Comparison of ENCODE assay signal across 18 cellular contexts in the genomic region with DNA sequence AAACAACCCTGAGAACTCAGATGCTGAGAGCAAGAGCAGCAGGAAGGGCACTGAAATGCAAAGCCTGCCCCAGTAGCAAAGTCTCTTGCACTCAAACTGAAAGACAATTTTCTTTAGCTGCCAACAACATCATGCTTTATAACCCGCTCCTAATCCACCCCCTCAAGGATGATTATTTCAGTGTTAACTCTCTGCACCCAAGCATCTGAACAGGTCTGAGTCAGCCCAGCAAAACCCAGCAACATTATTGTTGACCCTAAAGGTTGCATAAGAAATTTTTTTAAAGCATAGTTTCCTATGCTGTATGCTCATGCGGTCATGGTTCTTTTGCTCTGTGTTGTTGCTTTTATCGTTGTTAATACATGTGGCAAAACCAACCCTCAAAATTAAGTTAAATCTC.
A peak's percentile ranks its signal among the peaks of the same experiment; 100 is the strongest.
DNase-seq lines count a peak whose midpoint lies in the region; ATAC-seq and TF ChIP-seq lines count a peak whose summit lies in the region.
"Had no signal": no experiment of that assay in that cellular context is flagged by ENCODE, and none has a peak within 500 bp of the region (broad histone marks: within the 10 kb centered on the region; RNA-seq: fewer than 3 reads in every experiment).

No MANE protein-coding gene starts in this region.

- no peak overlapping the region for H3K4me3 ChIP-seq in fibroblast of pulmonary artery (replicated peaks; ENCODE audit: low read depth, low read length)
- H3K4me3 ChIP-seq in prostate gland: no peak overlapping the region
- H3K4me3 ChIP-seq: GM12878 had no signal

- H3K9me3 ChIP-seq in prostate gland: no peaks in the 10 kb centered on the region
- H3K9me3 ChIP-seq: BE2C had no signal

- intact Hi-C loops in prostate gland (cut with DNase I): no loop called here

- H3K27ac ChIP-seq in prostate gland: no peak overlapping the region
- H3K27ac ChIP-seq: parathyroid adenoma had no signal

- WGBS in prostate gland: 66% methylated on average over 3 of the region's 3 CpGs

- ATAC-seq in omental fat pad (ENCODE audit: low FRiP score): peak; percentile 70
- no peak for ATAC-seq in HG02981 (IDR thresholded peaks at IDR 0.05; ENCODE audit: unreplicated experiment)
- ATAC-seq: GM12878, Panc1 had no signal

- DNase-seq in EL (peak; percentile 82), amniotic epithelial cell (ENCODE audit: low read depth) (peak; percentile 91), fibroblast of pulmonary artery (ENCODE audit: low read depth) (peak; percentile 83), omental fat pad (ENCODE audit: low spot score) (no peak), NCI-H1417 (lab: John Stamatoyannopoulos, UW) (no peak), prostate gland (ENCODE audit: low spot score) (no peak), NCI-H2227 treated with DMSO at 0.1 percent for 48 hours (lab: John Stamatoyannopoulos, UW) (no peak)
- DNase-seq: anterior cingulate cortex; NCI-H1436; NCI-H524; stimulated activated CD8-positive, alpha-beta memory T cell treated with anti-CD3 and anti-CD28 coated beads, Interleukin-4, amount 100 ng/mL, for 48 hours; T-helper 2 cell; trophoblast cell had no signal

- no peak for TF ChIP-seq CTCF in fibroblast of pulmonary artery (IDR thresholded peaks at IDR 0.05; ENCODE audit: low read length, missing control alignments)
- no peak for TF ChIP-seq CTCF in omental fat pad (IDR thresholded peaks at IDR 0.05)
- no peak for TF ChIP-seq CTCF in prostate gland (IDR thresholded peaks at IDR 0.05)

- no peaks in the 10 kb centered on the region for H3K27me3 ChIP-seq in prostate gland (replicated peaks; ENCODE audit: insufficient read depth)
- H3K27me3 ChIP-seq: BE2C had no signal

- H3K36me3 ChIP-seq in prostate gland: no peaks in the 10 kb centered on the region
- H3K36me3 ChIP-seq: BE2C had no signal

- no peaks in the 10 kb centered on the region for H3K4me1 ChIP-seq in prostate gland (replicated peaks)
- H3K4me1 ChIP-seq: parathyroid adenoma had no signal

- no peak for TF ChIP-seq POLR2A in prostate gland (IDR thresholded peaks at IDR 0.05)

Comparison
In these comparisons a context has a peak if more than half of its experiments do, and no peak if none do; other contexts are left out.
1. DNase-seq: peak in EL (single experiment), amniotic epithelial cell (single experiment) and fibroblast of pulmonary artery (single experiment); none in omental fat pad (single experiment), NCI-H1417 (0 of 3), prostate gland (single experiment) and NCI-H2227 treated with DMSO at 0.1 percent for 48 hours (single experiment).